1 cellular context compared by ENCODE assay signal in the genomic region with DNA sequence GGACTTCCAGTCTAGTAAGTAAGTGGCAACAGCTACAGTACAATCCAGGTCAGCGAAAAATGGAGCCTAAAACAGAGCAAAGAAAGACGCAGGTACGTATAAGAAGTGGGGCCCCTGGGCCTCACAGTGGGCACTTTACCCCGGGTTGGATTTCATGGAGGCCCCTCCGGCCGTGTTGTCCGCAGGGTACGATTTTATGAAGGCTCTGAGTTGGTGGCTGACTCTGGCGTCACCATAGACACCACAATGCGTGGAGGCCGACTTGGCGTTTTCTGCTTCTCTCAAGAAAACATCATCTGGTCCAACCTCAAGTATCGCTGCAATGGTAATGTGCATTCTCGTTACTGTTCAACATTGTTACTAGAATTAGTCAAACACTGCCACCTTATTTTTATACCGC.
TF ChIP-seq lines count a peak whose summit lies in the region.

No MANE protein-coding gene starts in this region.

TF ChIP-seq in H1, 55 proteins besides CTCF, POLR2A, EP300 and RAD21:
- TF ChIP-seq YY1 (IDR thresholded peaks at IDR 0.05; ENCODE audit: low read depth, low read length) (no peak), TBP (IDR thresholded peaks at IDR 0.05; ENCODE audit: low read depth, low read length) (no peak), CHD1 (IDR thresholded peaks at IDR 0.05; ENCODE audit: low read depth, low read length) (no peak), KDM5A (IDR thresholded peaks at IDR 0.05; ENCODE audit: low read length) (no peak), NANOG (IDR thresholded peaks at IDR 0.05; ENCODE audit: insufficient read depth, low read depth, low read length, poor library complexity, severe bottlenecking) (no peak), CBX5 (IDR thresholded peaks at IDR 0.05; ENCODE audit: low read depth, low read length) (no peak), EGR1 (IDR thresholded peaks at IDR 0.05; ENCODE audit: borderline replicate concordance, low read depth, low read length) (no peak), HDAC2 (IDR thresholded peaks at IDR 0.05; ENCODE audit: borderline replicate concordance in 1 of 2, low read depth in 2 of 2, low read length in 2 of 2) (no peak), TAF1 (IDR thresholded peaks at IDR 0.05; ENCODE audit: low read depth, low read length) (no peak)
